Comparison of ENCODE assay signal across 1 cellular context in genomic region chr9:133114451-133114885, GRCh38.
TF ChIP-seq lines count a peak whose summit lies in the region.

No MANE protein-coding gene starts in this region.

TF ChIP-seq in K562, 482 proteins besides CTCF, POLR2A, EP300 and RAD21 (continued from another document):
- TF ChIP-seq ZBTB11 (CRISPR knock-in tag; IDR thresholded peaks at IDR 0.05): 0 out of 6 replicates have a peak, but pooled peaks of 1 of the 3 experiments have one; percentile 20
- TF ChIP-seq, protein P1, sequence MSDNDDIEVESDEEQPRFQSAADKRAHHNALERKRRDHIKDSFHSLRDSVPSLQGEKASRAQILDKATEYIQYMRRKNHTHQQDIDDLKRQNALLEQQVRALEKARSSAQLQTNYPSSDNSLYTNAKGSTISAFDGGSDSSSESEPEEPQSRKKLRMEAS (CRISPR knock-in tag; IDR thresholded peaks at IDR 0.05): peak; percentile 25; the same call in 1 of the 2 replicates
TF ChIP-seq in K562: peak in this region for 3.
